Comparison of ENCODE assay signal across 8 cellular contexts in genomic region chr20:44247676-44248419, GRCh38. TPM values are rescaled to one million over a fixed set of nuclear protein-coding genes. Genes with fewer than 3 reads are reported as not detected.
DNase-seq lines count a peak whose midpoint lies in the region; ATAC-seq and TF ChIP-seq lines count a peak whose summit lies in the region.

No MANE protein-coding gene starts in this region.

- TF ChIP-seq CTCF in HCT116 (IDR thresholded peaks at IDR 0.05 in 2 of 3, conservative IDR thresholded peaks at IDR 0.05 in 1 of 3; ENCODE audit: borderline replicate concordance in 1 of 3, insufficient read depth in 1 of 3, low read depth in 2 of 3, low read length in 2 of 3) (peak in 2 of 3 experiments; percentile 41 to 60; a peak in 4 of 6 replicates), gastroesophageal sphincter (IDR thresholded peaks at IDR 0.05) (peak in 1 of 4 experiments; percentile 13)

- TF ChIP-seq EP300 in gastroesophageal sphincter (IDR thresholded peaks at IDR 0.05): no peak

- H3K4me1 Mint-ChIP-seq in activated CD4-positive, alpha-beta T cell treated with anti-CD3 and anti-CD28 coated beads, Interleukin-2, amount 10 ng/mL, durations not matched to agents 7 days and 5 days: no peaks in the 10 kb centered on the region

- 0 out of 2 replicates have a peak, but pooled peaks cover 3% of the 10 kb centered on the region for H3K27me3 ChIP-seq in HCT116 (ENCODE audit: insufficient read depth, low read length)
- H3K27me3 ChIP-seq in gastroesophageal sphincter: peaks cover 20% of the 10 kb centered on the region

- RAD21 ChIA-PET in HCT116 (lab: Charles Lee; ENCODE audit: low non-redundant PET in 1 of 2, low total read pairs in 2 of 2, uncharacterized antibody in 2 of 2, unreplicated experiment in 2 of 2): no interaction called here

- WGBS in gastroesophageal sphincter (ENCODE audit: low coverage in 1 of 2), 2 donors: 8% methylated on average over 13 of the region's 26 CpGs; no CpG with 5 or more reads in 1 of the 2 donors

- H3K79me2 ChIP-seq in HCT116 (ENCODE audit: insufficient read depth, low read length): no peaks in the 10 kb centered on the region

- ATAC-seq in HCT116: peak; percentile 85
- ATAC-seq in sciatic nerve: peak; percentile 48
- no peak for ATAC-seq in GM21390 (IDR thresholded peaks at IDR 0.05; ENCODE audit: unreplicated experiment)
- no peak for ATAC-seq in gastroesophageal sphincter

- H3K9ac ChIP-seq in HCT116 (ENCODE audit: low read length): no peak overlapping the region

- POLR2A ChIA-PET in HCT116 (lab: Charles Lee): no interaction called here
- POLR2A ChIA-PET in activated CD4-positive, alpha-beta T cell treated with anti-CD3 and anti-CD28 coated beads, Interleukin-2, amount 10 ng/mL, durations not matched to agents 7 days and 5 days (lab: Charles Lee): no interaction called here

- no peak overlapping the region for H3K27ac Mint-ChIP-seq in activated CD4-positive, alpha-beta T cell treated with anti-CD3 and anti-CD28 coated beads, Interleukin-2, amount 10 ng/mL, durations not matched to agents 7 days and 5 days

- no TSS peak for BruUV-seq in HCT116 (replicated peaks; lab: Mats Ljungman, UMichigan)

- intact Hi-C loops in HCT116 (cut with micrococcal nuclease) (no loop called here), head of caudate nucleus (cut with DNase I) (no loop called here), sciatic nerve (cut with DNase I) (no loop called here)

- H2AFZ ChIP-seq in HCT116 (ENCODE audit: low read depth, low read length, poor library complexity, severe bottlenecking): no peak overlapping the region

- H3K4me3 Mint-ChIP-seq in activated CD4-positive, alpha-beta T cell treated with anti-CD3 and anti-CD28 coated beads, Interleukin-2, amount 10 ng/mL, durations not matched to agents 7 days and 5 days: no peak overlapping the region

- H3K9me3 Mint-ChIP-seq in activated CD4-positive, alpha-beta T cell treated with anti-CD3 and anti-CD28 coated beads, Interleukin-2, amount 10 ng/mL, durations not matched to agents 7 days and 5 days: no peaks in the 10 kb centered on the region

- H3K27ac ChIP-seq in HCT116 (ENCODE audit: low read depth, low read length): no peak overlapping the region
- H3K27ac ChIP-seq in gastroesophageal sphincter: no peak overlapping the region

- H3K36me3 ChIP-seq in HCT116 (ENCODE audit: control insufficient read depth in 1 of 2, insufficient read depth in 2 of 2, low read length in 2 of 2) (no peaks in the 10 kb centered on the region), gastroesophageal sphincter (no peaks in the 10 kb centered on the region)

- H3K36me3 Mint-ChIP-seq in activated CD4-positive, alpha-beta T cell treated with anti-CD3 and anti-CD28 coated beads, Interleukin-2, amount 10 ng/mL, durations not matched to agents 7 days and 5 days (ENCODE audit: low read depth): no peaks in the 10 kb centered on the region

- CTCF ChIA-PET in HCT116 (lab: Charles Lee): no interaction called here
- CTCF ChIA-PET in activated CD4-positive, alpha-beta T cell treated with anti-CD3 and anti-CD28 coated beads, Interleukin-2, amount 10 ng/mL, durations not matched to agents 7 days and 5 days (lab: Charles Lee): no interaction called here

- no peak for TF ChIP-seq RAD21 in HCT116 (IDR thresholded peaks at IDR 0.05; ENCODE audit: low read depth)

- H3K4me3 ChIP-seq in HCT116 (replicated peaks in 1 of 2; ENCODE audit: low read depth in 1 of 2, low read length in 2 of 2) (no peak overlapping the region), gastroesophageal sphincter (peak overlapping the region in 1 of 2 donors; percentile 44)

- H4K20me1 ChIP-seq in HCT116 (ENCODE audit: insufficient read depth): no peaks in the 10 kb centered on the region

- H3K9me3 ChIP-seq in HCT116 (ENCODE audit: control insufficient read depth in 1 of 2, insufficient read depth in 1 of 2, low read depth in 1 of 2, low read length in 2 of 2) (no peaks in the 10 kb centered on the region), gastroesophageal sphincter (no peaks in the 10 kb centered on the region)

- H3K9me2 ChIP-seq in HCT116 (ENCODE audit: insufficient read depth): no peaks in the 10 kb centered on the region

- no peaks in the 10 kb centered on the region for H3K4me1 ChIP-seq in HCT116 (ENCODE audit: control insufficient read depth in 1 of 2, insufficient read depth in 2 of 2, low read length in 2 of 2)
- H3K4me1 ChIP-seq in gastroesophageal sphincter: peaks cover 0 to 15% (median 8%) of the 10 kb centered on the region in 3 donors

- H3K4me2 ChIP-seq in HCT116 (ENCODE audit: low read length): no peak overlapping the region

- in situ Hi-C loops in ACHN (cut with HindIII; ENCODE audit: low pct_ligation_motif_present, low pct_unique_long_range_greater_than_20kb, low sequenced_read_pairs): no loop called here

- H3K27me3 Mint-ChIP-seq in activated CD4-positive, alpha-beta T cell treated with anti-CD3 and anti-CD28 coated beads, Interleukin-2, amount 10 ng/mL, durations not matched to agents 7 days and 5 days: peaks cover 26% of the 10 kb centered on the region

- TF ChIP-seq POLR2A in HCT116 (IDR thresholded peaks at IDR 0.05; ENCODE audit: borderline replicate concordance, extremely low read depth, insufficient read depth, insufficient read length) (no peak), gastroesophageal sphincter (IDR thresholded peaks at IDR 0.05) (no peak)

- DNase-seq in ACHN (peak; percentile 73), HCT116 (ENCODE audit: low read depth, low spot score) (no peak), head of caudate nucleus (peak in 31 of 42 donors; percentile 7 to 58 (median 27)), sciatic nerve (ENCODE audit: low spot score) (no peak)
- DNase-seq in activated CD4-positive, alpha-beta T cell treated with anti-CD3 and anti-CD28 coated beads, Interleukin-2, amount 10 ng/mL, durations not matched to agents 7 days and 5 days: peak; percentile 12
- DNase-seq in effector CD4-positive, alpha-beta T cell: no peak

TF ChIP-seq in HCT116, 20 proteins besides CTCF, POLR2A, EP300 and RAD21:
- no peak for TF ChIP-seq EZH2phosphoT487 (IDR thresholded peaks at IDR 0.05; ENCODE audit: borderline replicate concordance)
- TF ChIP-seq, protein P1, sequence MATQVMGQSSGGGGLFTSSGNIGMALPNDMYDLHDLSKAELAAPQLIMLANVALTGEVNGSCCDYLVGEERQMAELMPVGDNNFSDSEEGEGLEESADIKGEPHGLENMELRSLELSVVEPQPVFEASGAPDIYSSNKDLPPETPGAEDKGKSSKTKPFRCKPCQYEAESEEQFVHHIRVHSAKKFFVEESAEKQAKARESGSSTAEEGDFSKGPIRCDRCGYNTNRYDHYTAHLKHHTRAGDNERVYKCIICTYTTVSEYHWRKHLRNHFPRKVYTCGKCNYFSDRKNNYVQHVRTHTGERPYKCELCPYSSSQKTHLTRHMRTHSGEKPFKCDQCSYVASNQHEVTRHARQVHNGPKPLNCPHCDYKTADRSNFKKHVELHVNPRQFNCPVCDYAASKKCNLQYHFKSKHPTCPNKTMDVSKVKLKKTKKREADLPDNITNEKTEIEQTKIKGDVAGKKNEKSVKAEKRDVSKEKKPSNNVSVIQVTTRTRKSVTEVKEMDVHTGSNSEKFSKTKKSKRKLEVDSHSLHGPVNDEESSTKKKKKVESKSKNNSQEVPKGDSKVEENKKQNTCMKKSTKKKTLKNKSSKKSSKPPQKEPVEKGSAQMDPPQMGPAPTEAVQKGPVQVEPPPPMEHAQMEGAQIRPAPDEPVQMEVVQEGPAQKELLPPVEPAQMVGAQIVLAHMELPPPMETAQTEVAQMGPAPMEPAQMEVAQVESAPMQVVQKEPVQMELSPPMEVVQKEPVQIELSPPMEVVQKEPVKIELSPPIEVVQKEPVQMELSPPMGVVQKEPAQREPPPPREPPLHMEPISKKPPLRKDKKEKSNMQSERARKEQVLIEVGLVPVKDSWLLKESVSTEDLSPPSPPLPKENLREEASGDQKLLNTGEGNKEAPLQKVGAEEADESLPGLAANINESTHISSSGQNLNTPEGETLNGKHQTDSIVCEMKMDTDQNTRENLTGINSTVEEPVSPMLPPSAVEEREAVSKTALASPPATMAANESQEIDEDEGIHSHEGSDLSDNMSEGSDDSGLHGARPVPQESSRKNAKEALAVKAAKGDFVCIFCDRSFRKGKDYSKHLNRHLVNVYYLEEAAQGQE (IDR thresholded peaks at IDR 0.05; ENCODE audit: low read depth): peak; percentile 89

RNA-seq across cellular contexts. Expression of gene GDAP1L1, which starts 0.7 kb away (rescaled TPM):
- total RNA-seq in HCT116 (2021; ENCODE audit: unreplicated experiment): not detected
- polyA plus RNA-seq in HCT116 (2012): 0.09 and 0.36 TPM in 2 replicates
- total RNA-seq in activated CD4-positive, alpha-beta T cell treated with anti-CD3 and anti-CD28 coated beads, Interleukin-2, amount 10 ng/mL, durations not matched to agents 7 days and 5 days: not detected
- total RNA-seq in sciatic nerve: not detected
- under 1 TPM in 1 of 4 donors, not detected in 3; 0.67 TPM for total RNA-seq in gastroesophageal sphincter

RNA-seq across cellular contexts. Expression of gene OSER1, which starts 37.3 kb away (rescaled TPM):
- 28.4 TPM for total RNA-seq in HCT116 (2021; ENCODE audit: unreplicated experiment)
- polyA plus RNA-seq in HCT116 (2012): 29.2 and 30.6 TPM in 2 replicates
- 10 to 100 TPM; 23.7 to 25.8 TPM for total RNA-seq in activated CD4-positive, alpha-beta T cell treated with anti-CD3 and anti-CD28 coated beads, Interleukin-2, amount 10 ng/mL, durations not matched to agents 7 days and 5 days
- 34.1 TPM for total RNA-seq in sciatic nerve
- 10 to 100 TPM; 47.6 to 97.3 (median 70.3) TPM for total RNA-seq in gastroesophageal sphincter

Comparison
In these comparisons a context has a peak if more than half of its experiments do, and no peak if none do; other contexts are left out.
1. DNase-seq: peak in ACHN (single experiment), activated CD4-positive, alpha-beta T cell treated with anti-CD3 and anti-CD28 coated beads, Interleukin-2, amount 10 ng/mL, durations not matched to agents 7 days and 5 days (single experiment) and head of caudate nucleus (31 of 42); none in HCT116 (single experiment), sciatic nerve (single experiment) and effector CD4-positive, alpha-beta T cell (single experiment).
2. ATAC-seq: peak in HCT116 (single experiment) and sciatic nerve (single experiment); none in GM21390 (single experiment) and gastroesophageal sphincter (single experiment).